Comparison of ENCODE assay signal across 8 cellular contexts in the genomic region with DNA sequence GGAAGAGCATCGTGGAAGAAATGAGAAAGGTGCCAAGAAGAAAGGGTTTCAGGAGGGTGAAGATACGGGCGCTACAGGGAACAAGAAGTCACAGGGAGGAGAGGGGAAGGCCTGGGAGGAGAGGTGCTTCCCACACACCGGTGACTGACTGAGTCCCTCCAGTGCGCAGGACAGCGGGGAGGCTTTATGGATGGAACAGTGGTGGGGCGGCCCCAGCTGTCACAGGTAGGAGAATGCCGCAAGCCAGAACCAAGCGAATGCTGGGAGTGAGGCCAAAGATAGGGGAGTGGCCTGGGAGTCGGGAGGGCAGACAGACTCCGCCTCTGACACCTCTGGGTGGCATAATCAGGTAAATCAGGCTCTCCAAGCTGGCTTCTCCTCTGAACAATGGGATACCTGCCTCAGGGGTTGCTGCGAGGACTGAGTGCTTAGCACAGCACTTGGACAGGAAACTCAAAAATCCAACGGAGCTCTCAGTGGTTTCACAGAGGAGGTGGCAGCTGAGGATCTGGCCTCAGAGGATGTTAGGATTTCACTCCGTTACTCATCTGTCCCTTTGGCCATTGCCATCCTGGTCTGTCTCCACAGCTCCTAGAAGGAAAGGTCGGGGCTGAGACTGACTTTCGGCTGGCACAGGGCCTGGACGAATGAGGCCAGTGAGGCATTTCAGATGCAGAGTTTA. TPM values are rescaled to one million over a fixed set of nuclear protein-coding genes. Genes with fewer than 3 reads are reported as not detected.
DNase-seq lines count a peak whose midpoint lies in the region; ATAC-seq and TF ChIP-seq lines count a peak whose summit lies in the region.

No MANE protein-coding gene starts in this region.

- H3K4ac ChIP-seq in mesendoderm (ENCODE audit: low read depth, low read length) = peak overlapping the region; percentile 41

- no peak for TF ChIP-seq CTCF in HCT116 (IDR thresholded peaks at IDR 0.05 in 2 of 3, conservative IDR thresholded peaks at IDR 0.05 in 1 of 3; ENCODE audit: borderline replicate concordance in 1 of 3, insufficient read depth in 1 of 3, low read depth in 2 of 3, low read length in 2 of 3)

- no peak for TF ChIP-seq POLR2A in HCT116 (IDR thresholded peaks at IDR 0.05; ENCODE audit: borderline replicate concordance, extremely low read depth, insufficient read depth, insufficient read length)

- no peaks in the 10 kb centered on the region for H3K9me2 ChIP-seq in HCT116 (ENCODE audit: insufficient read depth)

- H2AFZ ChIP-seq in HCT116 (ENCODE audit: low read depth, low read length, poor library complexity, severe bottlenecking) = peak overlapping the region; percentile 2

- peak overlapping the region; percentile 92 for H3K4me3 ChIP-seq in BLaER1
- H3K4me3 ChIP-seq in HCT116 (replicated peaks in 1 of 2; ENCODE audit: low read depth in 1 of 2, low read length in 2 of 2) = peak overlapping the region; percentile 54 to 77
- H3K4me3 ChIP-seq in ectodermal cell (ENCODE audit: insufficient read depth, low read depth, low read length) = peak overlapping the region; percentile 91
- peak overlapping the region; percentile 71 for H3K4me3 ChIP-seq in mesendoderm (ENCODE audit: low read length)

- H2AK5ac ChIP-seq in mesendoderm (ENCODE audit: low read length) = no peak overlapping the region

- peak; percentile 86 for ATAC-seq in HCT116

- POLR2A ChIA-PET in HCT116 (lab: Charles Lee) = interaction anchor here (0.7 to 3.0 kb wide), 9 partner anchors 8 to 180 kb away, joined by 3 to 17 read pairs (median 4); partner anchors contain the start of genes DNAJC7, JUP and NKIRAS2

- H4K8ac ChIP-seq in mesendoderm (ENCODE audit: low read depth, low read length) = no peak overlapping the region

- WGBS in ectodermal cell, 2 experiments = 8 to 11% methylated on average over 17 of the region's 17 CpGs
- no CpG with 5 or more reads among the region's 17 CpGs for WGBS in mesendoderm (ENCODE audit: extremely low coverage, insufficient coverage, low lambda C conversion rate)

- no peak overlapping the region for H2BK120ac ChIP-seq in mesendoderm (ENCODE audit: low read depth, low read length)

- H3K27me3 ChIP-seq in BLaER1 (no peaks in the 10 kb centered on the region), HCT116 (ENCODE audit: insufficient read depth, low read length) (no peaks in the 10 kb centered on the region), ectodermal cell (ENCODE audit: control insufficient read depth, insufficient read depth, low read length, poor library complexity, severe bottlenecking) (no peaks in the 10 kb centered on the region), mesendoderm (ENCODE audit: insufficient read depth, low read length, poor library complexity) (no peaks in the 10 kb centered on the region)

- H3K79me2 ChIP-seq in HCT116 (ENCODE audit: insufficient read depth, low read length) (peaks cover 18% of the 10 kb centered on the region), mesendoderm (ENCODE audit: control insufficient read depth, insufficient read depth, low read length) (no peaks in the 10 kb centered on the region)

- H3K4me1 ChIP-seq in BLaER1 (peaks cover 78% of the 10 kb centered on the region), HCT116 (ENCODE audit: control insufficient read depth in 1 of 2, insufficient read depth in 2 of 2, low read length in 2 of 2) (peaks cover 7 to 22% of the 10 kb centered on the region in 2 experiments), ectodermal cell (ENCODE audit: control insufficient read depth, insufficient read depth, low read length) (peaks cover 11% of the 10 kb centered on the region), mesendoderm (ENCODE audit: control insufficient read depth, low read depth, low read length) (peaks cover 2% of the 10 kb centered on the region)

- H3K27ac ChIP-seq in BLaER1 = peak overlapping the region; percentile 97
- H3K27ac ChIP-seq in HCT116 (ENCODE audit: low read depth, low read length) = peak overlapping the region; percentile 73
- peak overlapping the region; percentile 27 for H3K27ac ChIP-seq in ectodermal cell (ENCODE audit: insufficient read depth, low read depth, low read length, poor library complexity, severe bottlenecking)
- H3K27ac ChIP-seq in mesendoderm (ENCODE audit: low read depth, low read length) = peak overlapping the region; percentile 45

- H4K20me1 ChIP-seq in BLaER1 = peaks cover 35% of the 10 kb centered on the region
- H4K20me1 ChIP-seq in HCT116 (ENCODE audit: insufficient read depth) = no peaks in the 10 kb centered on the region

- H3K36me3 ChIP-seq in BLaER1 (peaks cover 30% of the 10 kb centered on the region), HCT116 (ENCODE audit: control insufficient read depth in 1 of 2, insufficient read depth in 2 of 2, low read length in 2 of 2) (peaks cover 4 to 15% of the 10 kb centered on the region in 2 experiments; a peak in 2 of 4 replicates), ectodermal cell (ENCODE audit: control insufficient read depth, insufficient read depth, low read length) (peaks cover 13% of the 10 kb centered on the region), mesendoderm (ENCODE audit: control insufficient read depth, insufficient read depth, low read length) (no peaks in the 10 kb centered on the region)

- no peak overlapping the region for H3K23ac ChIP-seq in mesendoderm (ENCODE audit: low read length)

- BruUV-seq in HCT116 (replicated peaks; lab: Mats Ljungman, UMichigan) = TSS peak; percentile 32

- H3K9ac ChIP-seq in BLaER1 = peak overlapping the region; percentile 98
- peak overlapping the region; percentile 83 for H3K9ac ChIP-seq in HCT116 (ENCODE audit: low read length)
- H3K9ac ChIP-seq in mesendoderm (ENCODE audit: low read length) = peak overlapping the region; percentile 89

- H3K4me2 ChIP-seq in BLaER1 = peak overlapping the region; percentile 96
- peak overlapping the region; percentile 82 for H3K4me2 ChIP-seq in HCT116 (ENCODE audit: low read length)
- peak overlapping the region; percentile 99 for H3K4me2 ChIP-seq in mesendoderm (ENCODE audit: low read length)

- intact Hi-C loops in HCT116 (cut with micrococcal nuclease) = loop anchor here (5.0 kb wide), 1 partner anchor 51 kb away; the partner anchor contains the start of gene DNAJC7

- no peak overlapping the region for H3K18ac ChIP-seq in mesendoderm (ENCODE audit: low read length)

- CTCF ChIA-PET in HCT116 (lab: Charles Lee) = interaction anchor here (0.6 to 3.0 kb wide), 6 partner anchors 53 to 228 kb away, joined by 3 to 15 read pairs (median 4); partner anchors contain the start of genes DHX58, DNAJC7 and NKIRAS2

- TF ChIP-seq RAD21 in HCT116 (IDR thresholded peaks at IDR 0.05; ENCODE audit: low read depth) = no peak; the same call in 1 of the 2 replicates

- H2BK5ac ChIP-seq in mesendoderm (ENCODE audit: low read length) = no peak overlapping the region

- H2BK15ac ChIP-seq in mesendoderm (replicated peaks; ENCODE audit: low read depth) = no peak overlapping the region

- H4K5ac ChIP-seq in mesendoderm (ENCODE audit: low read length) = peak overlapping the region; percentile 21

- peaks cover 9% of the 10 kb centered on the region for H3K79me1 ChIP-seq in mesendoderm (ENCODE audit: low read length)

- H3K9me3 ChIP-seq in BLaER1 = no peaks in the 10 kb centered on the region
- H3K9me3 ChIP-seq in HCT116 (ENCODE audit: control insufficient read depth in 1 of 2, insufficient read depth in 1 of 2, low read depth in 1 of 2, low read length in 2 of 2) = no peaks in the 10 kb centered on the region
- no peaks in the 10 kb centered on the region for H3K9me3 ChIP-seq in ectodermal cell (ENCODE audit: control insufficient read depth, low read length)

- RAD21 ChIA-PET in HCT116 (lab: Charles Lee; ENCODE audit: low non-redundant PET in 1 of 2, low total read pairs in 2 of 2, uncharacterized antibody in 2 of 2, unreplicated experiment in 2 of 2) = interaction anchor here in 1 of 2 experiments (0.6 to 1.5 kb wide), 3 partner anchors 54 to 444 kb away, joined by 3 to 5 read pairs (median 3); partner anchors contain the start of gene NKIRAS2

- DNase-seq in HCT116 (ENCODE audit: low read depth, low spot score) (peak; percentile 82), NCI-H2196 treated with DMSO at 0.1 percent for 48 hours (lab: John Stamatoyannopoulos, UW; ENCODE audit: unreplicated experiment) (peak; percentile 67), mesendoderm (peak; percentile 95), putamen (ENCODE audit: low spot score) (no peak)
- DNase-seq in activated CD4-positive, alpha-beta T cell treated with anti-CD3 and anti-CD28 coated beads, Interleukin-2, amount 50 U/mL, for 48 hours = peak; percentile 75 to 82
- peak; percentile 51 for DNase-seq in stimulated activated CD8-positive, alpha-beta memory T cell treated with anti-CD3 and anti-CD28 coated beads, Interleukin-4, amount 100 ng/mL, for 24 hours (ENCODE audit: low read depth)

- H3K56ac ChIP-seq in mesendoderm (ENCODE audit: low read length) = peak overlapping the region; percentile 92

RNA-seq across cellular contexts. Expression of gene CNP, which starts 0.8 kb away (rescaled TPM):
- 51.2 TPM for total RNA-seq in HCT116 (2021; ENCODE audit: unreplicated experiment)
- 37.8 and 40.6 TPM in 2 replicates for polyA plus RNA-seq in HCT116 (2012)
- 113 TPM for polyA plus RNA-seq in ectodermal cell (2013, experiment 1 of 4)
- polyA plus RNA-seq in ectodermal cell (2013, experiment 2 of 4) = 121 TPM
- 60.9 TPM for polyA plus RNA-seq in ectodermal cell (2013, experiment 3 of 4)
- 69.8 TPM for polyA plus RNA-seq in ectodermal cell (2013, experiment 4 of 4)
- polyA plus RNA-seq in mesendoderm (2013, experiment 1 of 2) = 21.5 TPM
- 21.6 TPM for polyA plus RNA-seq in mesendoderm (2013, experiment 2 of 2)

RNA-seq across cellular contexts. Expression of gene ODAD4, which starts 35.4 kb away (rescaled TPM):
- total RNA-seq in HCT116 (2021; ENCODE audit: unreplicated experiment) = 0.98 TPM
- 0.64 and 1.1 TPM in 2 replicates for polyA plus RNA-seq in HCT116 (2012)
- 8.4 TPM for polyA plus RNA-seq in ectodermal cell (2013, experiment 1 of 4)
- polyA plus RNA-seq in ectodermal cell (2013, experiment 2 of 4) = 7.1 TPM
- 4.9 TPM for polyA plus RNA-seq in ectodermal cell (2013, experiment 3 of 4)
- polyA plus RNA-seq in ectodermal cell (2013, experiment 4 of 4) = 5.9 TPM
- polyA plus RNA-seq in mesendoderm (2013, experiment 1 of 2) = 0.63 TPM
- 0.94 TPM for polyA plus RNA-seq in mesendoderm (2013, experiment 2 of 2)

RNA-seq across cellular contexts. Expression of gene ACLY, which starts 47.1 kb away (rescaled TPM):
- total RNA-seq in HCT116 (2021; ENCODE audit: unreplicated experiment) = 222 TPM
- 107 and 120 TPM in 2 replicates for polyA plus RNA-seq in HCT116 (2012)
- polyA plus RNA-seq in ectodermal cell (2013, experiment 1 of 4) = 247 TPM
- 243 TPM for polyA plus RNA-seq in ectodermal cell (2013, experiment 2 of 4)
- 152 TPM for polyA plus RNA-seq in ectodermal cell (2013, experiment 3 of 4)
- polyA plus RNA-seq in ectodermal cell (2013, experiment 4 of 4) = 162 TPM
- 188 TPM for polyA plus RNA-seq in mesendoderm (2013, experiment 1 of 2)
- 192 TPM for polyA plus RNA-seq in mesendoderm (2013, experiment 2 of 2)

RNA-seq across cellular contexts. Expression of gene DNAJC7, which starts 51.4 kb away (rescaled TPM):
- 113 TPM for total RNA-seq in HCT116 (2021; ENCODE audit: unreplicated experiment)
- polyA plus RNA-seq in HCT116 (2012) = 85.1 and 91.0 TPM in 2 replicates
- 113 TPM for polyA plus RNA-seq in ectodermal cell (2013, experiment 1 of 4)
- 107 TPM for polyA plus RNA-seq in ectodermal cell (2013, experiment 2 of 4)
- polyA plus RNA-seq in ectodermal cell (2013, experiment 3 of 4) = 76.6 TPM
- polyA plus RNA-seq in ectodermal cell (2013, experiment 4 of 4) = 94.9 TPM
- polyA plus RNA-seq in mesendoderm (2013, experiment 1 of 2) = 157 TPM
- 150 TPM for polyA plus RNA-seq in mesendoderm (2013, experiment 2 of 2)

RNA-seq across cellular contexts. Expression of gene NKIRAS2, which starts 54.1 kb away (rescaled TPM):
- total RNA-seq in HCT116 (2021; ENCODE audit: unreplicated experiment) = 26.4 TPM
- 29.2 and 32.0 TPM in 2 replicates for polyA plus RNA-seq in HCT116 (2012)
- polyA plus RNA-seq in ectodermal cell (2013, experiment 1 of 4) = 51.5 TPM
- 53.4 TPM for polyA plus RNA-seq in ectodermal cell (2013, experiment 2 of 4)
- polyA plus RNA-seq in ectodermal cell (2013, experiment 3 of 4) = 44.3 TPM
- polyA plus RNA-seq in ectodermal cell (2013, experiment 4 of 4) = 50.3 TPM
- polyA plus RNA-seq in mesendoderm (2013, experiment 1 of 2) = 43.6 TPM
- 42.4 TPM for polyA plus RNA-seq in mesendoderm (2013, experiment 2 of 2)

Comparison
In these comparisons a context has a peak if more than half of its experiments do, and no peak if none do; other contexts are left out.
1. H3K27ac ChIP-seq: peak in every context shown above with its lines; median percentile 97 in BLaER1; 73 in HCT116; 45 in mesendoderm; 27 in ectodermal cell.